In the genomic region with DNA sequence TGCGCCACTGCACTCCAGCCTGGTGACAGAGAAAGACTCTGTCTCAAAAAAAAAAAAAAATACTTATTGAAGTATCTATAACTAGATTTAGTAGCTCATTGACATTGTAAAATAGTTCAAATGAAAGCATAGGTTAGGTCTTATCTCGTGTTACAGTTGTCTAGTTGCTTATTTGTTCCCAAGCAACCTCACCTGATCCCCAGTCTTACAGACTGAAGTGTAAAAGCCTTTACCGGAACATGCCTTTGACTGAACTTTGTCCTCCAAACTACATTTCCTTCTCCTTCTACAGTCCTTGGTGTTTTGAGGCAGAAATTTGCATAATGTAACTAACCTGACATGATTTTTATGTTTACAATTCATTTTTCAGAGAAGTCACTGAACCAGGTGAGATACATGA, we compare ENCODE assay signal across 25 cellular contexts.
DNase-seq lines count a peak whose midpoint lies in the region; ATAC-seq, FAIRE-seq and TF ChIP-seq lines count a peak whose summit lies in the region.
"Had no signal": no experiment of that assay in that cellular context is flagged by ENCODE, and none has a peak within 500 bp of the region (broad histone marks: within the 10 kb centered on the region; RNA-seq: fewer than 3 reads in every experiment).

No MANE protein-coding gene starts in this region.

- in situ Hi-C loops in transverse colon (cut with MboI; ENCODE audit: low pct_ligation_motif_present in 1 of 4, low pct_unique_long_range_greater_than_20kb in 1 of 4, low sequenced_read_pairs in 3 of 4), result no loop called here

- no peak for TF ChIP-seq EP300 in transverse colon (IDR thresholded peaks at IDR 0.05; ENCODE audit: low read depth)

- H3K4me1 ChIP-seq in pancreas, result peaks cover 0 to 3% (median 0%) of the 10 kb centered on the region in 3 donors
- peaks cover 0 to 19% (median 2%) of the 10 kb centered on the region in 4 donors for H3K4me1 ChIP-seq in transverse colon
- H3K4me1 ChIP-seq: BE2C, BLaER1 had no signal

- H3K27ac ChIP-seq in pancreas (no peak overlapping the region), transverse colon (peak overlapping the region in 3 of 4 donors; percentile 47 to 57 (median 47))
- H3K27ac ChIP-seq: BLaER1 had no signal

- H3K36me3 Mint-ChIP-seq in activated CD4-positive, alpha-beta T cell treated with anti-CD3 and anti-CD28 coated beads for 36 hours (ENCODE audit: low read depth), result no peaks in the 10 kb centered on the region
- H3K36me3 Mint-ChIP-seq: CD14-positive monocyte; CD4-positive, CD25-positive, alpha-beta regulatory T cell; CD8-positive, alpha-beta T cell had no signal

- POLR2A ChIA-PET in activated CD4-positive, alpha-beta T cell treated with anti-CD3 and anti-CD28 coated beads for 36 hours (lab: Charles Lee), result no interaction called here

- intact Hi-C loops in left colon (cut with DNase I, micrococcal nuclease), result no loop called here
- intact Hi-C loops in pancreas (cut with DNase I), result no loop called here
- intact Hi-C loops in transverse colon (cut with DNase I; ENCODE audit: low total_unique reads), result no loop called here
- intact Hi-C loops in activated CD4-positive, alpha-beta T cell treated with anti-CD3 and anti-CD28 coated beads for 36 hours (cut with DNase I, micrococcal nuclease), result no loop called here

- H3K27ac Mint-ChIP-seq in activated CD4-positive, alpha-beta T cell treated with anti-CD3 and anti-CD28 coated beads for 36 hours, result no peak overlapping the region
- H3K27ac Mint-ChIP-seq: CD14-positive monocyte; CD4-positive, CD25-positive, alpha-beta regulatory T cell; CD8-positive, alpha-beta T cell had no signal

- ATAC-seq in left colon (peak; percentile 95), pancreas (peak; percentile 31 to 89 (median 74))
- no peak for ATAC-seq in activated CD4-positive, alpha-beta T cell treated with anti-CD3 and anti-CD28 coated beads for 36 hours
- ATAC-seq: CD8-positive, alpha-beta T cell had no signal

- H3K4me3 ChIP-seq in pancreas (no peak overlapping the region), transverse colon (no peak overlapping the region)
- H3K4me3 ChIP-seq: BLaER1 had no signal

- H3K9me3 ChIP-seq in pancreas, result peaks cover 0 to 3% (median 0%) of the 10 kb centered on the region in 4 donors
- no peaks in the 10 kb centered on the region for H3K9me3 ChIP-seq in transverse colon
- H3K9me3 ChIP-seq: BE2C, BLaER1, Caco-2 had no signal

- no peaks in the 10 kb centered on the region for H3K4me1 Mint-ChIP-seq in activated CD4-positive, alpha-beta T cell treated with anti-CD3 and anti-CD28 coated beads for 36 hours
- H3K4me1 Mint-ChIP-seq: CD4-positive, CD25-positive, alpha-beta regulatory T cell had no signal

- no peak for TF ChIP-seq POLR2A in transverse colon (IDR thresholded peaks at IDR 0.05)

- no peak for DNase-seq in left colon
- no peak for DNase-seq in pancreas
- DNase-seq in transverse colon, result no peak
- DNase-seq in retina, result no peak
- DNase-seq in activated CD4-positive, alpha-beta T cell treated with anti-CD3 and anti-CD28 coated beads for 36 hours, result no peak
- DNase-seq in globus pallidus (ENCODE audit: low spot score), result no peak
- DNase-seq in NOMO-1 treated with DMSO at 0.1 percent for 48 hours (lab: John Stamatoyannopoulos, UW; ENCODE audit: unreplicated experiment), result no peak
- DNase-seq: 8988T; ACHN; BE2C; C1 segment of cervical spinal cord; Caco-2; Calu3; CD4-positive, CD25-positive, alpha-beta regulatory T cell; CD8-positive, alpha-beta T cell; DMS79 treated with DMSO at 0.1 percent for 48 hours; GF-D8 had no signal

- H3K4me3 Mint-ChIP-seq in activated CD4-positive, alpha-beta T cell treated with anti-CD3 and anti-CD28 coated beads for 36 hours, result no peak overlapping the region
- H3K4me3 Mint-ChIP-seq: CD14-positive monocyte; CD4-positive, CD25-positive, alpha-beta regulatory T cell; CD8-positive, alpha-beta T cell had no signal

- H3K27me3 ChIP-seq in pancreas (no peaks in the 10 kb centered on the region), transverse colon (no peaks in the 10 kb centered on the region)
- H3K27me3 ChIP-seq: BE2C, BLaER1 had no signal

- WGBS in pancreas, 2 donors, result 39 to 48% methylated on average over 3 of the region's 3 CpGs
- 35 to 41% methylated on average over 3 of the region's 3 CpGs for WGBS in transverse colon (ENCODE audit: low coverage in 1 of 2), 2 donors

- H3K36me3 ChIP-seq in pancreas (no peaks in the 10 kb centered on the region), transverse colon (no peaks in the 10 kb centered on the region)
- H3K36me3 ChIP-seq: BE2C, BLaER1 had no signal

- TF ChIP-seq CTCF in pancreas (IDR thresholded peaks at IDR 0.05) (no peak), transverse colon (IDR thresholded peaks at IDR 0.05) (no peak)

- no peaks in the 10 kb centered on the region for H3K9me3 Mint-ChIP-seq in activated CD4-positive, alpha-beta T cell treated with anti-CD3 and anti-CD28 coated beads for 36 hours (ENCODE audit: low read depth)
- H3K9me3 Mint-ChIP-seq: CD8-positive, alpha-beta T cell had no signal

- FAIRE-seq in colon (lab: Jason Lieb, UNC) (peak; percentile 38), pancreas (lab: Jason Lieb, UNC) (no peak)
- FAIRE-seq: A204.1, D721Med, G401.6, GM12891, GM19239 had no signal

- CTCF ChIA-PET in activated CD4-positive, alpha-beta T cell treated with anti-CD3 and anti-CD28 coated beads for 36 hours (lab: Charles Lee), result no interaction called here

- peaks cover 2% of the 10 kb centered on the region for H3K27me3 Mint-ChIP-seq in activated CD4-positive, alpha-beta T cell treated with anti-CD3 and anti-CD28 coated beads for 36 hours
- H3K27me3 Mint-ChIP-seq: CD4-positive, CD25-positive, alpha-beta regulatory T cell had no signal

Comparison
In these comparisons a context has a peak if more than half of its experiments do, and no peak if none do; other contexts are left out.
1. H3K27ac ChIP-seq: peak in transverse colon (3 of 4); none in pancreas (0 of 4).